13 cellular contexts compared by ENCODE assay signal in the genomic region with DNA sequence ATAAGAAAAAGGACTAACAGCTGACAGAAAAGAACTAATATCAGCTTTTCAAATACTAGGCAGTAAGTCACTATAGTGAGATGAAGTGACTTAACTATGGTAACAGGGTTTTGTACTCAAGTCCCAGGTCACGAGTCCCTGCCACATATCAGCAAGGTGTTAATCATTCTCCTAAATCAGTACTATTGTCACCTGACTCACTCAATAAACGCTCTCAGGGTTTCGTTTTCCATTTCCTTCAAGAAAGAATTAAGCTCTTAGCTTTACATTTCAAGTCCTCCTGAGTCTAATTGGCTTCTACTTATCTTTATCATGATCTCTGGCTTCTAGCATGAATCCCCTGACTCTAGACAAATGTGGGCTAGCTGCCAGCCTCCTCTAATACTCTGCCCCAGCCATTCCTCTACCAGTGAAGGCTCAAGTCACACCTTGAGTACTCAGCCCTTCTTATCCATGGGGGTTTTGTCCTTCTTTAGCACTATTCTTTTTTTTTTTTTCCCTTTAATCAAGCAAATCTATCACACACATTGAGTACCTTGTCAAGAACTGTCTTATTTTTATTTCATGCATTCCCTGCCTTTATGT. TPM values are rescaled to one million over a fixed set of nuclear protein-coding genes. Genes with fewer than 3 reads are reported as not detected.
DNase-seq lines count a peak whose midpoint lies in the region; ATAC-seq and TF ChIP-seq lines count a peak whose summit lies in the region.
"Had no signal": no experiment of that assay in that cellular context is flagged by ENCODE, and none has a peak within 500 bp of the region (broad histone marks: within the 10 kb centered on the region; RNA-seq: fewer than 3 reads in every experiment).

No MANE protein-coding gene starts in this region.

- TF ChIP-seq CTCF in upper lobe of right lung (IDR thresholded peaks at IDR 0.05), result no peak

- no peaks in the 10 kb centered on the region for H3K9me3 ChIP-seq in upper lobe of right lung
- H3K9me3 ChIP-seq: sigmoid colon, thyroid gland had no signal

- no peaks in the 10 kb centered on the region for H3K4me1 ChIP-seq in upper lobe of right lung
- H3K4me1 ChIP-seq: sigmoid colon, thyroid gland had no signal

- H3K27ac ChIP-seq in upper lobe of right lung, result peak overlapping the region; percentile 73
- H3K27ac ChIP-seq: sigmoid colon, thyroid gland had no signal

- peaks cover 72% of the 10 kb centered on the region for H3K36me3 Mint-ChIP-seq in activated naive CD8-positive, alpha-beta T cell treated with anti-CD3 and anti-CD28 coated beads, Interleukin-2, amount 50 U/mL, for 24 hours (ENCODE audit: low read depth)
- peaks cover 55% of the 10 kb centered on the region for H3K36me3 Mint-ChIP-seq in activated naive CD8-positive, alpha-beta T cell treated with anti-CD3 and anti-CD28 coated beads for 36 hours
- peaks cover 84% of the 10 kb centered on the region for H3K36me3 Mint-ChIP-seq in activated CD4-positive, alpha-beta memory T cell treated with anti-CD3 and anti-CD28 coated beads, Interleukin-2, amount 10 ng/mL, durations not matched to agents 7 days and 5 days (ENCODE audit: low read depth)

- peak; percentile 40 for ATAC-seq in activated naive CD8-positive, alpha-beta T cell treated with anti-CD3 and anti-CD28 coated beads, Interleukin-2, amount 50 U/mL, for 24 hours
- ATAC-seq in upper lobe of right lung, result peak; percentile 89
- no peak for ATAC-seq in HG03159 (IDR thresholded peaks at IDR 0.05; ENCODE audit: unreplicated experiment)

- H3K4me1 Mint-ChIP-seq in activated naive CD8-positive, alpha-beta T cell treated with anti-CD3 and anti-CD28 coated beads, Interleukin-2, amount 50 U/mL, for 24 hours, result no peaks in the 10 kb centered on the region
- H3K4me1 Mint-ChIP-seq in activated naive CD8-positive, alpha-beta T cell treated with anti-CD3 and anti-CD28 coated beads for 36 hours, result no peaks in the 10 kb centered on the region
- peaks cover 37% of the 10 kb centered on the region for H3K4me1 Mint-ChIP-seq in activated CD4-positive, alpha-beta memory T cell treated with anti-CD3 and anti-CD28 coated beads, Interleukin-2, amount 10 ng/mL, durations not matched to agents 7 days and 5 days

- H3K4me3 Mint-ChIP-seq in activated naive CD8-positive, alpha-beta T cell treated with anti-CD3 and anti-CD28 coated beads, Interleukin-2, amount 50 U/mL, for 24 hours, result no peak overlapping the region
- no peak overlapping the region for H3K4me3 Mint-ChIP-seq in activated naive CD8-positive, alpha-beta T cell treated with anti-CD3 and anti-CD28 coated beads for 36 hours
- no peak overlapping the region for H3K4me3 Mint-ChIP-seq in activated CD4-positive, alpha-beta memory T cell treated with anti-CD3 and anti-CD28 coated beads, Interleukin-2, amount 10 ng/mL, durations not matched to agents 7 days and 5 days

- no peaks in the 10 kb centered on the region for H3K27me3 Mint-ChIP-seq in activated naive CD8-positive, alpha-beta T cell treated with anti-CD3 and anti-CD28 coated beads, Interleukin-2, amount 50 U/mL, for 24 hours
- no peaks in the 10 kb centered on the region for H3K27me3 Mint-ChIP-seq in activated naive CD8-positive, alpha-beta T cell treated with anti-CD3 and anti-CD28 coated beads for 36 hours
- H3K27me3 Mint-ChIP-seq in activated CD4-positive, alpha-beta memory T cell treated with anti-CD3 and anti-CD28 coated beads, Interleukin-2, amount 10 ng/mL, durations not matched to agents 7 days and 5 days, result no peaks in the 10 kb centered on the region

- POLR2A ChIA-PET in activated CD4-positive, alpha-beta memory T cell treated with anti-CD3 and anti-CD28 coated beads, Interleukin-2, amount 10 ng/mL, durations not matched to agents 7 days and 5 days (lab: Charles Lee), result interaction anchor here (1.2 to 2.3 kb wide), 5 partner anchors 10 to 20 kb away, joined by 3 to 20 read pairs (median 6); a partner anchor contains a TSS

- DNase-seq in activated naive CD8-positive, alpha-beta T cell treated with anti-CD3 and anti-CD28 coated beads, Interleukin-2, amount 50 U/mL, for 24 hours, result no peak
- no peak for DNase-seq in activated naive CD8-positive, alpha-beta T cell treated with anti-CD3 and anti-CD28 coated beads for 36 hours
- DNase-seq in activated CD4-positive, alpha-beta memory T cell treated with anti-CD3 and anti-CD28 coated beads, Interleukin-2, amount 10 ng/mL, durations not matched to agents 7 days and 5 days, result peak; percentile 32
- DNase-seq in left kidney (ENCODE audit: low read depth, low spot score) (peak; percentile 12), upper lobe of right lung (no peak), Ammon's horn (ENCODE audit: low spot score) (no peak)
- no peak for DNase-seq in NK-92 treated with Interleukin-12 subunit alpha and Interleukin-12 subunit beta, amount 100 ng/mL, for 24 hours (lab: John Stamatoyannopoulos, UW)
- DNase-seq: activated CD8-positive, alpha-beta memory T cell treated with anti-CD3 and anti-CD28 coated beads, Interleukin-2, amount 50 U/mL, for 4 hours; cortex of kidney; NCI-H1417 treated with DMSO at 0.1 percent for 48 hours; sigmoid colon; thyroid gland had no signal

- H3K27ac Mint-ChIP-seq in activated naive CD8-positive, alpha-beta T cell treated with anti-CD3 and anti-CD28 coated beads, Interleukin-2, amount 50 U/mL, for 24 hours, result no peak overlapping the region
- H3K27ac Mint-ChIP-seq in activated naive CD8-positive, alpha-beta T cell treated with anti-CD3 and anti-CD28 coated beads for 36 hours, result no peak overlapping the region
- H3K27ac Mint-ChIP-seq in activated CD4-positive, alpha-beta memory T cell treated with anti-CD3 and anti-CD28 coated beads, Interleukin-2, amount 10 ng/mL, durations not matched to agents 7 days and 5 days, result peak overlapping the region; percentile 86

- H3K4me3 ChIP-seq in upper lobe of right lung, result no peak overlapping the region
- H3K4me3 ChIP-seq: sigmoid colon, thyroid gland had no signal

- H3K36me3 ChIP-seq in upper lobe of right lung, result no peaks in the 10 kb centered on the region
- H3K36me3 ChIP-seq: sigmoid colon, thyroid gland had no signal

- CTCF ChIA-PET in activated CD4-positive, alpha-beta memory T cell treated with anti-CD3 and anti-CD28 coated beads, Interleukin-2, amount 10 ng/mL, durations not matched to agents 7 days and 5 days (lab: Charles Lee), result interaction anchor here (1.5 to 1.8 kb wide), 3 partner anchors 10 to 97 kb away, joined by 4 to 9 read pairs (median 6); no protein-coding TSS in a partner anchor

- H3K9me3 Mint-ChIP-seq in activated naive CD8-positive, alpha-beta T cell treated with anti-CD3 and anti-CD28 coated beads, Interleukin-2, amount 50 U/mL, for 24 hours, result no peaks in the 10 kb centered on the region
- no peaks in the 10 kb centered on the region for H3K9me3 Mint-ChIP-seq in activated naive CD8-positive, alpha-beta T cell treated with anti-CD3 and anti-CD28 coated beads for 36 hours
- H3K9me3 Mint-ChIP-seq in activated CD4-positive, alpha-beta memory T cell treated with anti-CD3 and anti-CD28 coated beads, Interleukin-2, amount 10 ng/mL, durations not matched to agents 7 days and 5 days, result no peaks in the 10 kb centered on the region

- no peaks in the 10 kb centered on the region for H3K27me3 ChIP-seq in upper lobe of right lung
- H3K27me3 ChIP-seq: sigmoid colon, thyroid gland had no signal

- intact Hi-C loops in upper lobe of right lung (cut with DNase I), result no loop called here

RNA-seq across cellular contexts. Expression of a gene that starts 20.1 kb away (rescaled TPM):
- 10 to 100 TPM; 75.5 to 80.4 TPM for total RNA-seq in activated naive CD8-positive, alpha-beta T cell treated with anti-CD3 and anti-CD28 coated beads for 36 hours
- 100 to 1,000 TPM; 114 to 120 TPM for total RNA-seq in activated CD4-positive, alpha-beta memory T cell treated with anti-CD3 and anti-CD28 coated beads, Interleukin-2, amount 10 ng/mL, durations not matched to agents 7 days and 5 days
- total RNA-seq in upper lobe of right lung, result 2.4 TPM

Comparison
In these comparisons a context has a peak if more than half of its experiments do, and no peak if none do; other contexts are left out.
1. DNase-seq: peak in activated CD4-positive, alpha-beta memory T cell treated with anti-CD3 and anti-CD28 coated beads, Interleukin-2, amount 10 ng/mL, durations not matched to agents 7 days and 5 days (single experiment) and left kidney (single experiment); none in activated naive CD8-positive, alpha-beta T cell treated with anti-CD3 and anti-CD28 coated beads, Interleukin-2, amount 50 U/mL, for 24 hours (single experiment), activated naive CD8-positive, alpha-beta T cell treated with anti-CD3 and anti-CD28 coated beads for 36 hours (single experiment), upper lobe of right lung (single experiment), Ammon's horn (single experiment) and NK-92 treated with Interleukin-12 subunit alpha and Interleukin-12 subunit beta, amount 100 ng/mL, for 24 hours (single experiment).
2. RNA of a gene that starts 20.1 kb away (total RNA-seq): 114 to 120 TPM in activated CD4-positive, alpha-beta memory T cell treated with anti-CD3 and anti-CD28 coated beads, Interleukin-2, amount 10 ng/mL, durations not matched to agents 7 days and 5 days and 75.5 to 80.4 TPM in activated naive CD8-positive, alpha-beta T cell treated with anti-CD3 and anti-CD28 coated beads for 36 hours; 2.4 TPM in upper lobe of right lung (single experiment); every median in the first group is over 10 times any median in the second.